8 cellular contexts compared by ENCODE assay signal in the genomic region with DNA sequence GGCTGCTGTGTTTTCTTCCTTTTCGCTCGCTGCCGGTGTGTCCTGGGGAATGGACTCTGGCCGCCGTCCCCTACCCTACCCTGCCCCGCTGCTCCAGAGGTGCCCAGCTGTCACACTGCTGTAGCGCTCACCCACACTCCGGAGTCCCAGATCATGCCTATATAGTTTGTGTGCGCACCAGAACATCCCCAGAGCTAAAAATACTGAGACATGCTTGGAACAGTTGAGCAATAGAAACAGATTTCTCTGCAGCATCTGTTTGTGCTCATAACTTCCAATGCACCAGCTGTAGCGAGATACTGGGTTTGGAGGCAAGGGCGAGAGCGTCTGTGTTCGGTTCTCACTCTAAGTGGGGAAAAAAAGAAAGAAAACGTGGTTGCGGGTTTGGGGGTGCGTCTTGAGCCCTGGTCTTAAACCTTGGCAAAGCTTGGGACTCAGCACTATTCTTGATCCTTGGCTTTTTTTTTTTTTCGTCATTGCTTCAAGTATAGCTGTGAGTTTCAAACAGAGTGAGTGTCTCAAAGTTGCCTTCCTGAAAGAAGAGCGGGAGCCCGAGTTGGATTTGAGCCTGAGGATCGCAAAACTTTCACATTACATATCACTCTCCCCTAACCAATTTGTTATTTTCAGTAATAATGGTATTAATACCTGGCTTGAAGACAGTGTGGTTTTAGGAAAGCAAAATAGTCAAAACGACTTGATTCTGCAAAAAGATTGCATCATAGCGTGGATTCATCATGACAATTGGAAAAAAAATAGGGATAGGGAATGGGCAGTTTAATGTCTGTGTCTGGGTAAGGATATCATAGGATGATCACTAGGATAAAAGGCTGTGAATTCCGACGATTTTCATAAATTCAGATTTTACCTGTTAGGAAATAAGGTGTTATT. TPM values are rescaled to one million over a fixed set of nuclear protein-coding genes. Genes with fewer than 3 reads are reported as not detected.
A peak's percentile ranks its signal among the peaks of the same experiment; 100 is the strongest.
DNase-seq lines count a peak whose midpoint lies in the region; FAIRE-seq and TF ChIP-seq lines count a peak whose summit lies in the region.

No MANE protein-coding gene starts in this region.

- peaks cover 1% of the 10 kb centered on the region; the same call in 1 of the 2 replicates for H3K9me3 ChIP-seq in BLaER1
- H3K9me3 ChIP-seq in HUES6 (ENCODE audit: control insufficient read depth, insufficient read depth, low read depth, low read length), result no peaks in the 10 kb centered on the region
- H3K9me3 ChIP-seq in astrocyte (ENCODE audit: insufficient read depth, low read depth, low read length), result no peaks in the 10 kb centered on the region
- no peaks in the 10 kb centered on the region for H3K9me3 ChIP-seq in small intestine (ENCODE audit: control insufficient read depth, low read depth)

- H3K4me1 Mint-ChIP-seq in astrocyte (ENCODE audit: low read depth, unreplicated experiment) (peaks cover 19% of the 10 kb centered on the region), immature natural killer cell (peaks cover 7 to 21% of the 10 kb centered on the region in 2 donors)

- peaks cover 44% of the 10 kb centered on the region for H3K79me2 ChIP-seq in astrocyte (ENCODE audit: insufficient read depth, low read length)

- peaks cover 32% of the 10 kb centered on the region for H4K20me1 ChIP-seq in BLaER1
- no peaks in the 10 kb centered on the region for H4K20me1 ChIP-seq in astrocyte (ENCODE audit: insufficient read depth, low read length)

- 3 to 8% (median 7%) methylated on average over 24 of the region's 24 CpGs for WGBS in small intestine, 3 donors

- H3K4me1 ChIP-seq in BLaER1 (peaks cover 51% of the 10 kb centered on the region), HUES6 (ENCODE audit: control insufficient read depth, insufficient read depth, low read length) (peaks cover 8% of the 10 kb centered on the region; the same call in 1 of the 2 replicates), astrocyte (ENCODE audit: insufficient read depth, low read length) (peaks cover 12% of the 10 kb centered on the region), small intestine (ENCODE audit: control insufficient read depth in 2 of 2, insufficient read depth in 1 of 2, low read depth in 1 of 2, low read length in 1 of 2) (no peaks in the 10 kb centered on the region)

- FAIRE-seq in astrocyte (lab: Jason Lieb, UNC) (no peak), small intestine (lab: Jason Lieb, UNC) (no peak)

- H2AFZ ChIP-seq in astrocyte (ENCODE audit: low read depth, low read length), result peak overlapping the region; percentile 77

- no peaks in the 10 kb centered on the region for H3K36me3 Mint-ChIP-seq in astrocyte (ENCODE audit: low read depth, unreplicated experiment)
- no peaks in the 10 kb centered on the region for H3K36me3 Mint-ChIP-seq in immature natural killer cell

- TF ChIP-seq CTCF in astrocyte (IDR thresholded peaks at IDR 0.05; ENCODE audit: insufficient read depth, low read depth, low read length), result no peak

- H3K4me2 ChIP-seq in BLaER1 (peak overlapping the region; percentile 76), astrocyte (ENCODE audit: low read length) (peak overlapping the region; percentile 99)

- H3K36me3 ChIP-seq in BLaER1 (peaks cover 14% of the 10 kb centered on the region), HUES6 (ENCODE audit: control insufficient read depth, insufficient read depth, low read length) (no peaks in the 10 kb centered on the region), astrocyte (ENCODE audit: insufficient read depth, low read length) (no peaks in the 10 kb centered on the region), small intestine (ENCODE audit: control insufficient read depth in 2 of 2, insufficient read depth in 2 of 2, low read length in 2 of 2) (no peaks in the 10 kb centered on the region)

- H3K27me3 Mint-ChIP-seq in astrocyte (ENCODE audit: low read depth, unreplicated experiment) (no peaks in the 10 kb centered on the region), immature natural killer cell (ENCODE audit: low read depth in 3 of 3) (peaks cover 9 to 11% (median 11%) of the 10 kb centered on the region in 3 donors)

- peak overlapping the region; percentile 2 for H3K27ac Mint-ChIP-seq in astrocyte (ENCODE audit: unreplicated experiment)
- no peak overlapping the region for H3K27ac Mint-ChIP-seq in immature natural killer cell

- H3K9me3 Mint-ChIP-seq in astrocyte (ENCODE audit: unreplicated experiment) (no peaks in the 10 kb centered on the region), immature natural killer cell (peaks cover 0 to 13% (median 5%) of the 10 kb centered on the region in 6 donors)

- peak overlapping the region; percentile 97 for H3K27ac ChIP-seq in BLaER1
- no peak overlapping the region for H3K27ac ChIP-seq in HUES6 (ENCODE audit: low read depth, low read length)
- H3K27ac ChIP-seq in astrocyte (ENCODE audit: low read depth, low read length), result no peak overlapping the region
- peak overlapping the region in 1 of 2 donors; percentile 52 for H3K27ac ChIP-seq in small intestine (ENCODE audit: low read depth in 1 of 2, low read length in 1 of 2)

- H3K4me3 Mint-ChIP-seq in astrocyte (ENCODE audit: unreplicated experiment) (peak overlapping the region; percentile 93), immature natural killer cell (peak overlapping the region in 4 of 5 donors; percentile 33 to 59 (median 50))

- H3K9ac ChIP-seq in BLaER1 (peak overlapping the region; percentile 93), HUES6 (ENCODE audit: low read length) (peak overlapping the region; percentile 22), astrocyte (ENCODE audit: low read length) (peak overlapping the region; percentile 82)

- DNase-seq in astrocyte (ENCODE audit: low read depth), result no peak
- no peak for DNase-seq in immature natural killer cell
- no peak for DNase-seq in small intestine
- no peak for DNase-seq in T-helper 9 cell
- DNase-seq in epidermal melanocyte (ENCODE audit: insufficient read length, low spot score), result no peak
- no peak for DNase-seq in cerebellar cortex (ENCODE audit: low spot score)

- H3K27me3 ChIP-seq in BLaER1 (no peaks in the 10 kb centered on the region), HUES6 (ENCODE audit: control insufficient read depth, insufficient read depth, low read length) (peaks cover 62% of the 10 kb centered on the region), astrocyte (ENCODE audit: insufficient read depth, low read length) (no peaks in the 10 kb centered on the region), small intestine (ENCODE audit: control insufficient read depth in 2 of 2, insufficient read depth in 2 of 2, low read length in 2 of 2) (no peaks in the 10 kb centered on the region)

- H3K4me3 ChIP-seq in BLaER1 (peak overlapping the region; percentile 75), HUES6 (ENCODE audit: low read depth, low read length) (peak overlapping the region; percentile 92), astrocyte (ENCODE audit: insufficient read depth, low read depth, low read length) (peak overlapping the region; percentile 87), small intestine (ENCODE audit: low read depth in 1 of 2, low read length in 2 of 2) (peak overlapping the region; percentile 56 to 71)

RNA-seq across cellular contexts. Expression of a gene that starts 0.6 kb away (rescaled TPM):
- total RNA-seq in astrocyte, result 5.9 and 10.2 TPM in 2 replicates
- polyA plus RNA-seq in immature natural killer cell, result not detected
- polyA plus RNA-seq in small intestine, result 1 to 10 TPM in 1 of 3 donors, under 1 TPM in 2; 0.27 to 1.6 (median 0.45) TPM

Comparison
In these comparisons a context has a peak if more than half of its experiments do, and no peak if none do; other contexts are left out.
1. H3K9ac ChIP-seq: peak in every context shown above with its lines; median percentile 93 in BLaER1; 82 in astrocyte; 22 in HUES6.